ENCODE assay signal across 26 cellular contexts in genomic region chr15:34637305-34637704, GRCh38.
"Had no signal": no experiment of that assay in that cellular context is flagged by ENCODE, and none has a peak within 500 bp of the region (broad histone marks: within the 10 kb centered on the region; RNA-seq: fewer than 3 reads in every experiment).

No MANE protein-coding gene starts in this region.

- H3K4me1 ChIP-seq: stomach, suprapubic skin, testis, thyroid gland, tibial artery, tibial nerve, transverse colon, upper lobe of left lung, upper lobe of right lung, uterus, vagina had no signal

- FAIRE-seq: urothelium cell line had no signal

- H3K4me3 ChIP-seq: stomach, suprapubic skin, testis, thoracic aorta, thyroid gland, tibial artery, tibial nerve, transverse colon, upper lobe of left lung, upper lobe of right lung, uterus, vagina had no signal

- ATAC-seq: stimulated activated effector memory CD8-positive, alpha-beta T cell treated with anti-CD3 and anti-CD28 coated beads, Interleukin-12 subunit alpha, Interleukin-12 subunit beta, amount 100 ng/mL, for 72 hours; stimulated activated memory B cell treated with anti-CD40 and anti-IgM and Interleukin-4, amounts not matched to agents 10 μg/mL and 1 μg/mL and 100 μg/mL, for 72 hours; stimulated activated naive B cell treated with anti-CD40 and anti-IgM and Interleukin-4, amounts not matched to agents 10 μg/mL and 1 μg/mL and 100 μg/mL, for 72 hours; stimulated activated naive CD8-positive, alpha-beta T cell treated with anti-CD3 and anti-CD28 coated beads, Interleukin-15, amount 100 ng/mL, for 72 hours; stimulated activated naive CD8-positive, alpha-beta T cell treated with anti-CD3 and anti-CD28 coated beads, Interleukin-15, Interleukin-2, amounts not matched to agents 100 U/mL and 50 U/mL, for 24 hours; upper lobe of right lung had no signal

- H3K27me3 ChIP-seq: stomach, suprapubic skin, testis, thyroid gland, tibial artery, tibial nerve, transverse colon, upper lobe of left lung, upper lobe of right lung, uterus, vagina had no signal

- H3K36me3 ChIP-seq: stomach, suprapubic skin, thoracic aorta, thyroid gland, tibial artery, tibial nerve, transverse colon, upper lobe of left lung, upper lobe of right lung, uterus, vagina had no signal

- DNase-seq: stimulated activated CD4-positive, alpha-beta T cell treated with anti-CD3 and anti-CD28 coated beads, Interleukin-2, amount 100 ng/mL, for 48 hours; stimulated activated CD4-positive, alpha-beta T cell treated with anti-CD3 and anti-CD28 coated beads, Interleukin-4, amount 100 ng/mL, for 1 hour; stimulated activated CD4-positive, alpha-beta T cell treated with anti-CD3 and anti-CD28 coated beads, Interleukin-4, amount 100 ng/mL, for 24 hours; stimulated activated CD8-positive, alpha-beta memory T cell treated with anti-CD3 and anti-CD28 coated beads, Interleukin-4, amount 100 ng/mL, for 48 hours; stimulated activated naive B cell treated with anti-CD40 and anti-IgM and Interleukin-4, amounts not matched to agents 10 μg/mL and 1 μg/mL and 100 μg/mL, for 72 hours; stimulated activated naive CD4-positive, alpha-beta T cell; stimulated activated naive CD4-positive, alpha-beta T cell treated with Interleukin-2 at 50 U/mL for 16 hours; stimulated activated naive CD8-positive, alpha-beta T cell treated with anti-CD3 and anti-CD28 coated beads, Interleukin-15, amount 100 ng/mL, for 72 hours; stimulated activated naive CD8-positive, alpha-beta T cell treated with anti-CD3 and anti-CD28 coated beads, Interleukin-15, Interleukin-2, amounts not matched to agents 100 U/mL and 50 U/mL, for 24 hours; stomach; substantia nigra; testis; thyroid gland; tibial artery; transverse colon; trophoblast cell; upper lobe of left lung; upper lobe of right lung; uterus had no signal

- H3K9me3 ChIP-seq: suprapubic skin, testis, thoracic aorta, thyroid gland, transverse colon, upper lobe of left lung, upper lobe of right lung, uterus, vagina had no signal

- H3K27ac ChIP-seq: stomach, suprapubic skin, testis, thoracic aorta, thyroid gland, tibial artery, tibial nerve, transverse colon, upper lobe of left lung, upper lobe of right lung, uterus, vagina had no signal
